Comparison of ENCODE assay signal across 1 cellular context in the genomic region with DNA sequence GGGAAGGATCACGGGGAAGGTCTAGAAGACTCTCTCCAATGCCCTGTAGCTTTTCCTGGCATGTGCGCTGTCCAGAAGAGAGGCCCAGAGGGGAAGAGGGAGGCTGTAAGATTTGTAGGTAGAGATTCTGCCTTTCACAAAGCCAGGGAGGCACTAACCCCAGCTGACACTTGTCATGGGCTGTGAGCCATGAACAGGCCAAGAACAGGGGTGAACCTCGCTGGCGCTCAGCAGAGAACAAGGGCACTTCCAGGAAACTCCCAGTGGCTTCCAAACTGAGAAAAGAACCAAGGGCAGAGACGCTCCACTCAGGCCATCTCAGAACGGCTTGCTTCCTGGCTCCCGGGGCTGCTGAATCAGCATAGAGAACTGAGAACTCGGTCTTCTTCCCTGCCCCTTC.
TF ChIP-seq lines count a peak whose summit lies in the region.

No MANE protein-coding gene starts in this region.

TF ChIP-seq in WTC11, 78 proteins besides CTCF, POLR2A, EP300 and RAD21 (continued from another document):
- TF ChIP-seq FOXK1 (CRISPR knock-in tag; IDR thresholded peaks at IDR 0.05): no peak
- no peak for TF ChIP-seq CREM (CRISPR knock-in tag; IDR thresholded peaks at IDR 0.05)
- TF ChIP-seq, protein P1, sequence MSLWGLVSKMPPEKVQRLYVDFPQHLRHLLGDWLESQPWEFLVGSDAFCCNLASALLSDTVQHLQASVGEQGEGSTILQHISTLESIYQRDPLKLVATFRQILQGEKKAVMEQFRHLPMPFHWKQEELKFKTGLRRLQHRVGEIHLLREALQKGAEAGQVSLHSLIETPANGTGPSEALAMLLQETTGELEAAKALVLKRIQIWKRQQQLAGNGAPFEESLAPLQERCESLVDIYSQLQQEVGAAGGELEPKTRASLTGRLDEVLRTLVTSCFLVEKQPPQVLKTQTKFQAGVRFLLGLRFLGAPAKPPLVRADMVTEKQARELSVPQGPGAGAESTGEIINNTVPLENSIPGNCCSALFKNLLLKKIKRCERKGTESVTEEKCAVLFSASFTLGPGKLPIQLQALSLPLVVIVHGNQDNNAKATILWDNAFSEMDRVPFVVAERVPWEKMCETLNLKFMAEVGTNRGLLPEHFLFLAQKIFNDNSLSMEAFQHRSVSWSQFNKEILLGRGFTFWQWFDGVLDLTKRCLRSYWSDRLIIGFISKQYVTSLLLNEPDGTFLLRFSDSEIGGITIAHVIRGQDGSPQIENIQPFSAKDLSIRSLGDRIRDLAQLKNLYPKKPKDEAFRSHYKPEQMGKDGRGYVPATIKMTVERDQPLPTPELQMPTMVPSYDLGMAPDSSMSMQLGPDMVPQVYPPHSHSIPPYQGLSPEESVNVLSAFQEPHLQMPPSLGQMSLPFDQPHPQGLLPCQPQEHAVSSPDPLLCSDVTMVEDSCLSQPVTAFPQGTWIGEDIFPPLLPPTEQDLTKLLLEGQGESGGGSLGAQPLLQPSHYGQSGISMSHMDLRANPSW (CRISPR knock-in tag; conservative IDR thresholded peaks at IDR 0.05; ENCODE audit: low read depth): no peak
- TF ChIP-seq, protein P2, sequence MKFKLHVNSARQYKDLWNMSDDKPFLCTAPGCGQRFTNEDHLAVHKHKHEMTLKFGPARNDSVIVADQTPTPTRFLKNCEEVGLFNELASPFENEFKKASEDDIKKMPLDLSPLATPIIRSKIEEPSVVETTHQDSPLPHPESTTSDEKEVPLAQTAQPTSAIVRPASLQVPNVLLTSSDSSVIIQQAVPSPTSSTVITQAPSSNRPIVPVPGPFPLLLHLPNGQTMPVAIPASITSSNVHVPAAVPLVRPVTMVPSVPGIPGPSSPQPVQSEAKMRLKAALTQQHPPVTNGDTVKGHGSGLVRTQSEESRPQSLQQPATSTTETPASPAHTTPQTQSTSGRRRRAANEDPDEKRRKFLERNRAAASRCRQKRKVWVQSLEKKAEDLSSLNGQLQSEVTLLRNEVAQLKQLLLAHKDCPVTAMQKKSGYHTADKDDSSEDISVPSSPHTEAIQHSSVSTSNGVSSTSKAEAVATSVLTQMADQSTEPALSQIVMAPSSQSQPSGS (CRISPR knock-in tag; IDR thresholded peaks at IDR 0.05; ENCODE audit: borderline replicate concordance, low read depth): no peak
